8 cellular contexts compared by ENCODE assay signal in the genomic region with DNA sequence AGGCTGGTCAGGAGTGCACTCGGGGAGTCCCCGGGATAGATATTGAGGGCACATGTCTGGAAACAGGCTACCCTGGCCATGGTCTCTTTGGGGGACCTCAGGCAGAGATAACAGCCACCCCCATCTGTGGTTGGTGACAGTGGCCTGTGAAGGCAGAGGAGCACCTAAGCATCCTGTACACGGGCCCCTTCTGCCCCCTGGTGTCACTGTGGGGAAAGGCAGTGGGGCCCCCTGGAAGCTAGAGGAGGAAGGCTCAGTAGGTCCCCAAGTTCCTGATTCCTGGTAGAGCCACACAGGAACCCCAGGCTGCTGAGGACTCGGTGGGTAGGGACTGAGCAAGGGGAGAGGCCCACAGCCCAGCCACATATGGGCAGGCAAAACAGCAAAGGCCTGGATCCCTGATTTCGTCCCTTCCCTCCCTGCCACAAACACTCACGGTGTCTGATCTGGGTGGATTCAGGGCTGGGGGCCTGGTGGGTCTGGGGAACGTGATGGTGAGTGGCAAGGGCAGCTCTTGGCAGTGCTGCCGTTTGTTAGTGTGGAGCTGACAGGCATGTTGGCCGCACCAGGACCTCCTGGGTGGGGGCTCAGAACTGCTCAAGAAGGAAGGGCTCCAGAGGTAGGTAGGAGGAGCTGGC. TPM values are rescaled to one million over a fixed set of nuclear protein-coding genes. Genes with fewer than 3 reads are reported as not detected.
DNase-seq lines count a peak whose midpoint lies in the region; ATAC-seq and TF ChIP-seq lines count a peak whose summit lies in the region.

No MANE protein-coding gene starts in this region.

- no peaks in the 10 kb centered on the region for H3K27me3 Mint-ChIP-seq in endothelial cell (ENCODE audit: unreplicated experiment)
- H3K27me3 Mint-ChIP-seq in natural killer cell treated with Interleukin-12 subunit alpha and Interleukin-12 subunit beta and Interleukin-15 and Interleukin-18, amount 100 ng/mL, for 72 hours, result no peaks in the 10 kb centered on the region

- peaks cover 25% of the 10 kb centered on the region for H3K36me3 Mint-ChIP-seq in endothelial cell (ENCODE audit: low read depth, unreplicated experiment)
- peaks cover 30% of the 10 kb centered on the region for H3K36me3 Mint-ChIP-seq in natural killer cell treated with Interleukin-12 subunit alpha and Interleukin-12 subunit beta and Interleukin-15 and Interleukin-18, amount 100 ng/mL, for 72 hours

- DNase-seq in NCI-H2227 (lab: John Stamatoyannopoulos, UW; ENCODE audit: unreplicated experiment) (peak; percentile 31), NCI-H2227 treated with DMSO at 0.1 percent for 48 hours (lab: John Stamatoyannopoulos, UW) (no peak), MG63 (peak; percentile 12), endothelial cell (ENCODE audit: low spot score) (peak; percentile 72), tibial artery (peak in 1 of 2 donors; percentile 64)
- peak; percentile 73 to 76 for DNase-seq in activated CD4-positive, alpha-beta T cell treated with anti-CD3 and anti-CD28 coated beads, Interleukin-2, amount 50 U/mL, for 48 hours
- peak; percentile 79 for DNase-seq in natural killer cell treated with Interleukin-12 subunit alpha and Interleukin-12 subunit beta and Interleukin-15 and Interleukin-18, amount 100 ng/mL, for 72 hours (ENCODE audit: low spot score)

- H3K4me1 ChIP-seq in tibial artery, result no peaks in the 10 kb centered on the region

- no peaks in the 10 kb centered on the region for H3K27me3 ChIP-seq in MG63
- H3K27me3 ChIP-seq in tibial artery, result no peaks in the 10 kb centered on the region

- no peaks in the 10 kb centered on the region for H3K4me1 Mint-ChIP-seq in endothelial cell (ENCODE audit: unreplicated experiment)
- peaks cover 9 to 10% of the 10 kb centered on the region in 2 donors for H3K4me1 Mint-ChIP-seq in natural killer cell treated with Interleukin-12 subunit alpha and Interleukin-12 subunit beta and Interleukin-15 and Interleukin-18, amount 100 ng/mL, for 72 hours (ENCODE audit: low read depth in 2 of 2)

- H3K4me3 ChIP-seq in MG63 (no peak overlapping the region), tibial artery (no peak overlapping the region)

- H3K27ac ChIP-seq in tibial artery, result no peak overlapping the region

- ATAC-seq in natural killer cell treated with Interleukin-12 subunit alpha and Interleukin-12 subunit beta and Interleukin-15 and Interleukin-18, amount 100 ng/mL, for 72 hours, result peak; percentile 85 to 90
- ATAC-seq in HG03378 (IDR thresholded peaks at IDR 0.05; ENCODE audit: unreplicated experiment), result no peak

- no peaks in the 10 kb centered on the region for H3K9me3 Mint-ChIP-seq in endothelial cell (ENCODE audit: unreplicated experiment)
- H3K9me3 Mint-ChIP-seq in natural killer cell treated with Interleukin-12 subunit alpha and Interleukin-12 subunit beta and Interleukin-15 and Interleukin-18, amount 100 ng/mL, for 72 hours, result no peaks in the 10 kb centered on the region

- no peak overlapping the region for H3K27ac Mint-ChIP-seq in endothelial cell (ENCODE audit: unreplicated experiment)
- H3K27ac Mint-ChIP-seq in natural killer cell treated with Interleukin-12 subunit alpha and Interleukin-12 subunit beta and Interleukin-15 and Interleukin-18, amount 100 ng/mL, for 72 hours, result peak overlapping the region in 1 of 2 donors; percentile 27

- TF ChIP-seq CTCF in endothelial cell (IDR thresholded peaks at IDR 0.05; ENCODE audit: unreplicated experiment) (peak; percentile 44), tibial artery (IDR thresholded peaks at IDR 0.05) (peak; percentile 21 to 37)

- no peaks in the 10 kb centered on the region; the same call in none of the 2 replicates for H3K36me3 ChIP-seq in MG63
- peaks cover 73 to 91% (median 75%) of the 10 kb centered on the region in 3 donors for H3K36me3 ChIP-seq in tibial artery

- peak overlapping the region; percentile 7 for H3K4me3 Mint-ChIP-seq in endothelial cell (ENCODE audit: unreplicated experiment)
- H3K4me3 Mint-ChIP-seq in natural killer cell treated with Interleukin-12 subunit alpha and Interleukin-12 subunit beta and Interleukin-15 and Interleukin-18, amount 100 ng/mL, for 72 hours, result no peak overlapping the region

- H3K9me3 ChIP-seq in MG63, result no peaks in the 10 kb centered on the region
- no peaks in the 10 kb centered on the region for H3K9me3 ChIP-seq in tibial artery

- intact Hi-C loops in tibial artery (cut with DNase I; ENCODE audit: low total_unique reads), result no loop called here

RNA-seq across cellular contexts. Expression of gene CXCR6, which starts 14.1 kb away (rescaled TPM):
- total RNA-seq in MG63 (2014; rRNA removed; shearing (Covaris generic); ENCODE audit: low replicate concordance), result not detected in 2 replicates
- total RNA-seq in endothelial cell (ENCODE audit: unreplicated experiment), result not detected
- total RNA-seq in natural killer cell treated with Interleukin-12 subunit alpha and Interleukin-12 subunit beta and Interleukin-15 and Interleukin-18, amount 100 ng/mL, for 72 hours, result 1 to 10 TPM; 4.0 to 5.3 TPM

RNA-seq across cellular contexts. Expression of gene CCR9, which starts 42.8 kb away (rescaled TPM):
- total RNA-seq in MG63 (2014; rRNA removed; shearing (Covaris generic); ENCODE audit: low replicate concordance), result not detected in 2 replicates
- not detected for total RNA-seq in endothelial cell (ENCODE audit: unreplicated experiment)
- not detected for total RNA-seq in natural killer cell treated with Interleukin-12 subunit alpha and Interleukin-12 subunit beta and Interleukin-15 and Interleukin-18, amount 100 ng/mL, for 72 hours
